Comparison of ENCODE assay signal across 8 cellular contexts in genomic region chr2:121650554-121650930, GRCh38. TPM values are rescaled to one million over a fixed set of nuclear protein-coding genes. Genes with fewer than 3 reads are reported as not detected.
DNase-seq lines count a peak whose midpoint lies in the region; ATAC-seq and TF ChIP-seq lines count a peak whose summit lies in the region.

No MANE protein-coding gene starts in this region.

- no peaks in the 10 kb centered on the region for H3K9me3 Mint-ChIP-seq in dendritic cell treated with granulocyte-macrophage colony-stimulating factor and Interleukin-4, amounts not matched to agents 40 ng/mL and 50 ng/mL, for 4 days
- peaks cover 0 to 3% (median 0%) of the 10 kb centered on the region in 7 donors for H3K9me3 Mint-ChIP-seq in naive B cell

- peak; percentile 10 for DNase-seq in A172 (ENCODE audit: low spot score)
- DNase-seq in GM12865 (ENCODE audit: low read depth), result peak; percentile 73
- DNase-seq in RWPE2 (ENCODE audit: low spot score), result no peak
- peak; percentile 37 for DNase-seq in naive B cell
- DNase-seq in COR-L47 (lab: John Stamatoyannopoulos, UW), result no peak
- DNase-seq in globus pallidus (ENCODE audit: low spot score), result no peak

- no peak for ATAC-seq in RWPE2 (ENCODE audit: low read depth)
- ATAC-seq in naive B cell (ENCODE audit: low read depth in 2 of 2), result no peak
- ATAC-seq in GM18519 (IDR thresholded peaks at IDR 0.05; ENCODE audit: low FRiP score, unreplicated experiment), result no peak

- TF ChIP-seq CTCF in GM12865 (IDR thresholded peaks at IDR 0.05; ENCODE audit: insufficient read depth, low read depth, low read length, missing control alignments) (no peak), RWPE2 (IDR thresholded peaks at IDR 0.05; ENCODE audit: poor library complexity, severe bottlenecking) (no peak)

- H3K4me3 Mint-ChIP-seq in dendritic cell treated with granulocyte-macrophage colony-stimulating factor and Interleukin-4, amounts not matched to agents 40 ng/mL and 50 ng/mL, for 4 days, result peak overlapping the region; percentile 89
- peak overlapping the region; percentile 88 to 100 (median 99) for H3K4me3 Mint-ChIP-seq in naive B cell

- peak overlapping the region; percentile 96 for H3K4me3 ChIP-seq in GM12865 (ENCODE audit: low read depth, low read length)
- peak overlapping the region; percentile 73 for H3K4me3 ChIP-seq in RWPE2 (ENCODE audit: severe bottlenecking)

- intact Hi-C loops in dendritic cell treated with granulocyte-macrophage colony-stimulating factor and Interleukin-4, amounts not matched to agents 40 ng/mL and 50 ng/mL, for 4 days (cut with micrococcal nuclease), result loop anchor here (1.0 kb wide), 1 partner anchor 105 kb away; the partner anchor contains the start of gene TSN

- no peaks in the 10 kb centered on the region for H3K9me3 ChIP-seq in RWPE2 (ENCODE audit: severe bottlenecking)

- peaks cover 19% of the 10 kb centered on the region for H3K36me3 ChIP-seq in RWPE2 (ENCODE audit: low read depth)

- no peaks in the 10 kb centered on the region for H3K27me3 ChIP-seq in RWPE2 (ENCODE audit: insufficient read depth, poor library complexity, severe bottlenecking)

- H3K27ac ChIP-seq in RWPE2 (ENCODE audit: poor library complexity, severe bottlenecking), result peak overlapping the region; percentile 84

- H3K36me3 Mint-ChIP-seq in dendritic cell treated with granulocyte-macrophage colony-stimulating factor and Interleukin-4, amounts not matched to agents 40 ng/mL and 50 ng/mL, for 4 days (ENCODE audit: low read depth), result peaks cover 29% of the 10 kb centered on the region
- peaks cover 0 to 7% of the 10 kb centered on the region in 2 donors for H3K36me3 Mint-ChIP-seq in naive B cell

- H3K27me3 Mint-ChIP-seq in dendritic cell treated with granulocyte-macrophage colony-stimulating factor and Interleukin-4, amounts not matched to agents 40 ng/mL and 50 ng/mL, for 4 days, result no peaks in the 10 kb centered on the region
- no peaks in the 10 kb centered on the region for H3K27me3 Mint-ChIP-seq in naive B cell

- H3K27ac Mint-ChIP-seq in dendritic cell treated with granulocyte-macrophage colony-stimulating factor and Interleukin-4, amounts not matched to agents 40 ng/mL and 50 ng/mL, for 4 days, result peak overlapping the region; percentile 99
- peak overlapping the region; percentile 99 to 100 (median 99) for H3K27ac Mint-ChIP-seq in naive B cell

- H3K4me1 Mint-ChIP-seq in dendritic cell treated with granulocyte-macrophage colony-stimulating factor and Interleukin-4, amounts not matched to agents 40 ng/mL and 50 ng/mL, for 4 days (ENCODE audit: low read depth), result peaks cover 65% of the 10 kb centered on the region
- H3K4me1 Mint-ChIP-seq in naive B cell, result peaks cover 43 to 57% (median 45%) of the 10 kb centered on the region in 3 donors

- H3K4me1 ChIP-seq in RWPE2 (ENCODE audit: insufficient read depth, poor library complexity, severe bottlenecking), result peaks cover 12% of the 10 kb centered on the region

RNA-seq across cellular contexts. Expression of gene CLASP1, which starts 1.3 kb away (rescaled TPM):
- 36.6 and 40.6 TPM in 2 replicates for total RNA-seq in A172 (2014; rRNA removed; shearing (Covaris generic))
- 10 to 100 TPM in 5 of 6 donors, 1 to 10 TPM in 1; 4.6 to 24.1 (median 13.5) TPM for polyA plus RNA-seq in naive B cell (ENCODE audit: low read depth in 6 of 6)

Comparison
In these comparisons a context has a peak if more than half of its experiments do, and no peak if none do; other contexts are left out.
1. DNase-seq: peak in A172 (single experiment), GM12865 (single experiment) and naive B cell (single experiment); none in RWPE2 (single experiment), COR-L47 (single experiment) and globus pallidus (single experiment).